20 cellular contexts compared by ENCODE assay signal in genomic region chr3:52149726-52150125, GRCh38. TPM values are rescaled to one million over a fixed set of nuclear protein-coding genes. Genes with fewer than 3 reads are reported as not detected.
DNase-seq lines count a peak whose midpoint lies in the region; ATAC-seq and TF ChIP-seq lines count a peak whose summit lies in the region.
"Had no signal": no experiment of that assay in that cellular context is flagged by ENCODE, and none has a peak within 500 bp of the region (broad histone marks: within the 10 kb centered on the region; RNA-seq: fewer than 3 reads in every experiment).

No MANE protein-coding gene starts in this region.

- no peaks in the 10 kb centered on the region for H4K20me1 ChIP-seq in BLaER1
- no peaks in the 10 kb centered on the region for H4K20me1 ChIP-seq in IMR-90 (ENCODE audit: insufficient read depth, low read length)

- BruUV-seq in IMR-90 (replicated peaks; lab: Mats Ljungman, UMichigan): no TSS peak

- in situ Hi-C loops in IMR-90 (cut with MboI; ENCODE audit: low sequenced_read_pairs): loop anchor here (25.0 kb wide), 1 partner anchor 1812 kb away; the partner anchor contains the start of genes RASSF1, TUSC2 and ZMYND10

- TF ChIP-seq RAD21 in IMR-90 (IDR thresholded peaks at IDR 0.05; ENCODE audit: low read length): no peak

- ATAC-seq in IMR-90 (ENCODE audit: low read depth): no peak
- ATAC-seq in GM21717 (IDR thresholded peaks at IDR 0.05; ENCODE audit: unreplicated experiment): no peak
- ATAC-seq: A549; CD8-positive, alpha-beta T cell had no signal

- no peak overlapping the region for H3K4ac ChIP-seq in IMR-90 (ENCODE audit: low read depth, low read length)

- 0 out of 2 replicates have a peak overlapping the region, but pooled peaks have one; percentile 8 for H3K9ac ChIP-seq in BLaER1
- no peak overlapping the region for H3K9ac ChIP-seq in IMR-90 (ENCODE audit: low read depth, low read length)
- H3K9ac ChIP-seq: GM23248 had no signal

- H3K4me1 ChIP-seq in BLaER1 (peaks cover 15% of the 10 kb centered on the region), IMR-90 (ENCODE audit: control insufficient read depth, insufficient read depth, low read length) (peaks cover 7% of the 10 kb centered on the region), suprapubic skin (peaks cover 13% of the 10 kb centered on the region)
- H3K4me1 ChIP-seq: BE2C, Caco-2 had no signal

- intact Hi-C loops in IMR-90 (cut with micrococcal nuclease): loop anchor here (5.0 kb wide), 1 partner anchor 48 kb away; the partner anchor contains the start of gene ALAS1

- no peak overlapping the region for H3K4me2 ChIP-seq in BLaER1
- no peak overlapping the region for H3K4me2 ChIP-seq in IMR-90 (ENCODE audit: low read depth, low read length)
- H3K4me2 ChIP-seq: A549 had no signal

- H3K27ac Mint-ChIP-seq in neural crest cell (ENCODE audit: unreplicated experiment): no peak overlapping the region
- no peak overlapping the region for H3K27ac Mint-ChIP-seq in activated T-cell treated with anti-CD3 and anti-CD28 coated beads, Interleukin-2, amount 50 U/mL, for 24 hours
- H3K27ac Mint-ChIP-seq: CD4-positive, CD25-positive, alpha-beta regulatory T cell; CD8-positive, alpha-beta T cell had no signal

- DNase-seq in IMR-90 (no peak), neural crest cell (ENCODE audit: low read depth, low spot score) (no peak), suprapubic skin (ENCODE audit: low spot score in 2 of 2) (no peak)
- no peak for DNase-seq in activated T-cell treated with anti-CD3 and anti-CD28 coated beads, Interleukin-2, amount 50 U/mL, for 24 hours
- DNase-seq: 8988T; ACHN; AML-193; BE2C; C1 segment of cervical spinal cord; Caco-2; CD4-positive, CD25-positive, alpha-beta regulatory T cell; CD8-positive, alpha-beta T cell; DMS153; DND-41; GM23248; H7; HCEC 1CT had no signal

- H4K91ac ChIP-seq in IMR-90 (ENCODE audit: insufficient read depth, low read depth, low read length): no peak overlapping the region

- H3K14ac ChIP-seq in IMR-90 (replicated peaks; ENCODE audit: low read depth, low read length): no peak overlapping the region

- H3K27ac ChIP-seq in BLaER1 (no peak overlapping the region), IMR-90 (ENCODE audit: insufficient read depth, low read length) (no peak overlapping the region), suprapubic skin (no peak overlapping the region)
- H3K27ac ChIP-seq: A549, GM23248 had no signal

- no peak overlapping the region for H2BK15ac ChIP-seq in IMR-90 (ENCODE audit: low read depth, low read length)

- H3K9me3 ChIP-seq in BLaER1 (no peaks in the 10 kb centered on the region), IMR-90 (ENCODE audit: control insufficient read depth, insufficient read depth, low read length) (no peaks in the 10 kb centered on the region), suprapubic skin (no peaks in the 10 kb centered on the region)
- H3K9me3 ChIP-seq: A549, BE2C, Caco-2 had no signal

- POLR2A ChIA-PET in IMR-90 (lab: Charles Lee; ENCODE audit: unreplicated experiment): no interaction called here

- peaks cover 9% of the 10 kb centered on the region; the same call in 1 of the 2 replicates for H3K9me1 ChIP-seq in IMR-90 (ENCODE audit: insufficient read depth, low read length)

- H2BK20ac ChIP-seq in IMR-90 (ENCODE audit: low read depth, low read length): no peak overlapping the region

- H3K4me3 Mint-ChIP-seq in neural crest cell: peak overlapping the region; percentile 38
- no peak overlapping the region for H3K4me3 Mint-ChIP-seq in activated T-cell treated with anti-CD3 and anti-CD28 coated beads, Interleukin-2, amount 50 U/mL, for 24 hours
- H3K4me3 Mint-ChIP-seq: CD8-positive, alpha-beta T cell had no signal

- H2BK120ac ChIP-seq in IMR-90 (ENCODE audit: low read depth, low read length): no peak overlapping the region

- CTCF ChIA-PET in IMR-90 (lab: Yijun Ruan, JAX): interaction anchor here (1.6 kb wide), 1 partner anchor 145 kb away, joined by 7 read pairs; no protein-coding TSS in a partner anchor

- peaks cover 66% of the 10 kb centered on the region for H3K36me3 ChIP-seq in BLaER1
- peaks cover 1% of the 10 kb centered on the region; the same call in 1 of the 2 replicates for H3K36me3 ChIP-seq in IMR-90 (ENCODE audit: control insufficient read depth, insufficient read depth, low read length)
- no peaks in the 10 kb centered on the region for H3K36me3 ChIP-seq in suprapubic skin
- H3K36me3 ChIP-seq: BE2C had no signal

- H3K27me3 ChIP-seq in BLaER1 (no peaks in the 10 kb centered on the region), IMR-90 (ENCODE audit: control insufficient read depth, insufficient read depth, low read length) (no peaks in the 10 kb centered on the region), suprapubic skin (no peaks in the 10 kb centered on the region)
- H3K27me3 ChIP-seq: BE2C had no signal

- no peak overlapping the region for H4K8ac ChIP-seq in IMR-90 (ENCODE audit: low read depth in 2 of 2, low read length in 2 of 2)

- peaks cover 25 to 38% of the 10 kb centered on the region in 2 experiments for H3K79me1 ChIP-seq in IMR-90 (ENCODE audit: low read depth in 1 of 2, low read length in 2 of 2)

- no peak overlapping the region for H2BK5ac ChIP-seq in IMR-90 (ENCODE audit: low read depth, low read length, poor library complexity, severe bottlenecking)

- H3K23ac ChIP-seq in IMR-90 (ENCODE audit: low read depth, low read length): no peak overlapping the region

- 94% methylated on average over 7 of the region's 11 CpGs; no CpG with 5 or more reads in 1 of the 2 experiments for WGBS in IMR-90 (ENCODE audit: extremely low coverage in 2 of 2, insufficient read length in 1 of 2), 2 experiments
- WGBS in suprapubic skin: 100% methylated on average over 10 of the region's 11 CpGs

- H2AFZ ChIP-seq in IMR-90 (replicated peaks; ENCODE audit: low read length, poor library complexity): no peak overlapping the region
- H2AFZ ChIP-seq: GM23248 had no signal

- peak overlapping the region; percentile 59 for H2AK9ac ChIP-seq in IMR-90 (replicated peaks; ENCODE audit: low read depth, low read length, poor library complexity)

- dilution Hi-C loops in IMR-90 (cut with HindIII; ENCODE audit: low sequenced_read_pairs, unreplicated experiment): no loop called here

- H3K4me3 ChIP-seq in BLaER1: no peak overlapping the region
- H3K4me3 ChIP-seq in IMR-90 (ENCODE audit: insufficient read depth, low read depth, low read length): no peak overlapping the region
- H3K4me3 ChIP-seq in suprapubic skin: no peak overlapping the region
- H3K4me3 ChIP-seq: A549, GM23248 had no signal

- H4K5ac ChIP-seq in IMR-90 (ENCODE audit: low read depth, low read length): no peak overlapping the region

- peaks cover 20% of the 10 kb centered on the region for H3K4me1 Mint-ChIP-seq in neural crest cell
- H3K4me1 Mint-ChIP-seq in activated T-cell treated with anti-CD3 and anti-CD28 coated beads, Interleukin-2, amount 50 U/mL, for 24 hours (ENCODE audit: low read depth): peaks cover 13% of the 10 kb centered on the region

- H2AK5ac ChIP-seq in IMR-90 (ENCODE audit: low read depth, low read length): no peak overlapping the region

- no peaks in the 10 kb centered on the region for H3K36me3 Mint-ChIP-seq in neural crest cell (ENCODE audit: low read depth)
- peaks cover 63% of the 10 kb centered on the region for H3K36me3 Mint-ChIP-seq in activated T-cell treated with anti-CD3 and anti-CD28 coated beads, Interleukin-2, amount 50 U/mL, for 24 hours (ENCODE audit: low read depth)
- H3K36me3 Mint-ChIP-seq: CD4-positive, CD25-positive, alpha-beta regulatory T cell had no signal

- H3K56ac ChIP-seq in IMR-90 (ENCODE audit: extremely low read depth, insufficient read depth, low read length): no peak overlapping the region

- H3K9me3 Mint-ChIP-seq in neural crest cell: no peaks in the 10 kb centered on the region
- H3K9me3 Mint-ChIP-seq in activated T-cell treated with anti-CD3 and anti-CD28 coated beads, Interleukin-2, amount 50 U/mL, for 24 hours: no peaks in the 10 kb centered on the region
- H3K9me3 Mint-ChIP-seq: CD4-positive, CD25-positive, alpha-beta regulatory T cell; CD8-positive, alpha-beta T cell had no signal

- TF ChIP-seq CTCF in IMR-90 (conservative IDR thresholded peaks at IDR 0.05; ENCODE audit: low read depth, low read length): no peak
- TF ChIP-seq CTCF in neural crest cell (conservative IDR thresholded peaks at IDR 0.05): no peak
- TF ChIP-seq CTCF in suprapubic skin (IDR thresholded peaks at IDR 0.05): no peak

- H3K27me3 Mint-ChIP-seq in neural crest cell (ENCODE audit: low read depth): no peaks in the 10 kb centered on the region
- no peaks in the 10 kb centered on the region for H3K27me3 Mint-ChIP-seq in activated T-cell treated with anti-CD3 and anti-CD28 coated beads, Interleukin-2, amount 50 U/mL, for 24 hours
- H3K27me3 Mint-ChIP-seq: CD4-positive, CD25-positive, alpha-beta regulatory T cell had no signal

- H3K18ac ChIP-seq in IMR-90 (ENCODE audit: low read depth, low read length): no peak overlapping the region

- TF ChIP-seq POLR2A in IMR-90 (IDR thresholded peaks at IDR 0.05; ENCODE audit: low read depth, low read length) (no peak), suprapubic skin (IDR thresholded peaks at IDR 0.05) (no peak)

- no peak for TF ChIP-seq EP300 in suprapubic skin (IDR thresholded peaks at IDR 0.05)

TF ChIP-seq in IMR-90, 13 proteins besides CTCF, POLR2A, EP300 and RAD21 (continues in another document):
- TF ChIP-seq CEBPB (IDR thresholded peaks at IDR 0.05; ENCODE audit: low read depth, low read length) (no peak), USF2 (IDR thresholded peaks at IDR 0.05; ENCODE audit: low read depth, low read length) (no peak), SMC3 (IDR thresholded peaks at IDR 0.05; ENCODE audit: low read depth, low read length) (no peak), MAFK (IDR thresholded peaks at IDR 0.05; ENCODE audit: low read depth, low read length) (no peak), MAZ (IDR thresholded peaks at IDR 0.05; ENCODE audit: borderline replicate concordance, low read depth, low read length) (no peak)

RNA-seq across cellular contexts. Expression of gene POC1A, which starts 4.5 kb away (rescaled TPM):
- total RNA-seq in IMR-90 (2012; rRNA removed) (8.3 and 10.6 TPM in 2 replicates), neural crest cell (27.7 and 30.1 TPM in 2 replicates), suprapubic skin (1 to 10 TPM; 1.1 to 4.8 (median 1.6) TPM)
- polyA plus RNA-seq in IMR-90 (2012; rRNA removed): 11.5 TPM in 2 replicates
- polyA plus RNA-seq in IMR-90 (2012; cell fraction: cytosol; rRNA removed): 9.0 and 9.3 TPM in 2 replicates
- 5.2 and 10.5 TPM in 2 replicates for polyA plus RNA-seq in IMR-90 (2012; cell fraction: nucleus; rRNA removed; ENCODE audit: low replicate concordance)

RNA-seq across cellular contexts. Expression of gene ALAS1, which starts 48.2 kb away (rescaled TPM):
- total RNA-seq in IMR-90 (2012; rRNA removed) (29.7 and 32.8 TPM in 2 replicates), neural crest cell (47.8 and 53.0 TPM in 2 replicates), suprapubic skin (10 to 100 TPM; 28.8 to 54.4 (median 31.9) TPM)
- 47.2 and 47.8 TPM in 2 replicates for polyA plus RNA-seq in IMR-90 (2012; rRNA removed)
- polyA plus RNA-seq in IMR-90 (2012; cell fraction: cytosol; rRNA removed): 34.1 and 38.0 TPM in 2 replicates
- polyA plus RNA-seq in IMR-90 (2012; cell fraction: nucleus; rRNA removed; ENCODE audit: low replicate concordance): 38.1 and 45.9 TPM in 2 replicates
